1 cellular context compared by ENCODE assay signal in the genomic region with DNA sequence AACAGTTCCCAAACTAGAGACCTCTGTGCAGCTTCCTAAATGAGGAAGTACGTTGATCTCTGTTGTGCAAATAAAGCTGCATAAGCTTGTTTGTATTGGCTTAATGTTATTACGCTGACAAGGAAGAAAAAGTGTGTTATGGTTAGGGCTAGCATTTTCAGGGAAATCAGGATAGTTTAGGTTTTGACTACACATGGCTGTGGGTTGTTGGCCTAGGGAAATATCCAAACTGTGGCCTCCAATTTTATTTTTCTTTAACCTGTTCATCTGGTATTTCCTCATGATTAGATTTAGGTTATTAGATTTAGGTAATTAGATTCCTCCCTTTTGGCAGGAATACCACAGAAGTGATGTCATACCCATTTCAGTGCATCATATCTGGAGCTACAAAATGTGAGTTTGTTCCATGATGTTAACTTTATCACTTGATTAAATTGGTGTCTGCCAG.
TF ChIP-seq lines count a peak whose summit lies in the region.

No MANE protein-coding gene starts in this region.

TF ChIP-seq in GM23338, 12 proteins besides CTCF, POLR2A, EP300 and RAD21 (continued from another document):
- TF ChIP-seq, protein P1, sequence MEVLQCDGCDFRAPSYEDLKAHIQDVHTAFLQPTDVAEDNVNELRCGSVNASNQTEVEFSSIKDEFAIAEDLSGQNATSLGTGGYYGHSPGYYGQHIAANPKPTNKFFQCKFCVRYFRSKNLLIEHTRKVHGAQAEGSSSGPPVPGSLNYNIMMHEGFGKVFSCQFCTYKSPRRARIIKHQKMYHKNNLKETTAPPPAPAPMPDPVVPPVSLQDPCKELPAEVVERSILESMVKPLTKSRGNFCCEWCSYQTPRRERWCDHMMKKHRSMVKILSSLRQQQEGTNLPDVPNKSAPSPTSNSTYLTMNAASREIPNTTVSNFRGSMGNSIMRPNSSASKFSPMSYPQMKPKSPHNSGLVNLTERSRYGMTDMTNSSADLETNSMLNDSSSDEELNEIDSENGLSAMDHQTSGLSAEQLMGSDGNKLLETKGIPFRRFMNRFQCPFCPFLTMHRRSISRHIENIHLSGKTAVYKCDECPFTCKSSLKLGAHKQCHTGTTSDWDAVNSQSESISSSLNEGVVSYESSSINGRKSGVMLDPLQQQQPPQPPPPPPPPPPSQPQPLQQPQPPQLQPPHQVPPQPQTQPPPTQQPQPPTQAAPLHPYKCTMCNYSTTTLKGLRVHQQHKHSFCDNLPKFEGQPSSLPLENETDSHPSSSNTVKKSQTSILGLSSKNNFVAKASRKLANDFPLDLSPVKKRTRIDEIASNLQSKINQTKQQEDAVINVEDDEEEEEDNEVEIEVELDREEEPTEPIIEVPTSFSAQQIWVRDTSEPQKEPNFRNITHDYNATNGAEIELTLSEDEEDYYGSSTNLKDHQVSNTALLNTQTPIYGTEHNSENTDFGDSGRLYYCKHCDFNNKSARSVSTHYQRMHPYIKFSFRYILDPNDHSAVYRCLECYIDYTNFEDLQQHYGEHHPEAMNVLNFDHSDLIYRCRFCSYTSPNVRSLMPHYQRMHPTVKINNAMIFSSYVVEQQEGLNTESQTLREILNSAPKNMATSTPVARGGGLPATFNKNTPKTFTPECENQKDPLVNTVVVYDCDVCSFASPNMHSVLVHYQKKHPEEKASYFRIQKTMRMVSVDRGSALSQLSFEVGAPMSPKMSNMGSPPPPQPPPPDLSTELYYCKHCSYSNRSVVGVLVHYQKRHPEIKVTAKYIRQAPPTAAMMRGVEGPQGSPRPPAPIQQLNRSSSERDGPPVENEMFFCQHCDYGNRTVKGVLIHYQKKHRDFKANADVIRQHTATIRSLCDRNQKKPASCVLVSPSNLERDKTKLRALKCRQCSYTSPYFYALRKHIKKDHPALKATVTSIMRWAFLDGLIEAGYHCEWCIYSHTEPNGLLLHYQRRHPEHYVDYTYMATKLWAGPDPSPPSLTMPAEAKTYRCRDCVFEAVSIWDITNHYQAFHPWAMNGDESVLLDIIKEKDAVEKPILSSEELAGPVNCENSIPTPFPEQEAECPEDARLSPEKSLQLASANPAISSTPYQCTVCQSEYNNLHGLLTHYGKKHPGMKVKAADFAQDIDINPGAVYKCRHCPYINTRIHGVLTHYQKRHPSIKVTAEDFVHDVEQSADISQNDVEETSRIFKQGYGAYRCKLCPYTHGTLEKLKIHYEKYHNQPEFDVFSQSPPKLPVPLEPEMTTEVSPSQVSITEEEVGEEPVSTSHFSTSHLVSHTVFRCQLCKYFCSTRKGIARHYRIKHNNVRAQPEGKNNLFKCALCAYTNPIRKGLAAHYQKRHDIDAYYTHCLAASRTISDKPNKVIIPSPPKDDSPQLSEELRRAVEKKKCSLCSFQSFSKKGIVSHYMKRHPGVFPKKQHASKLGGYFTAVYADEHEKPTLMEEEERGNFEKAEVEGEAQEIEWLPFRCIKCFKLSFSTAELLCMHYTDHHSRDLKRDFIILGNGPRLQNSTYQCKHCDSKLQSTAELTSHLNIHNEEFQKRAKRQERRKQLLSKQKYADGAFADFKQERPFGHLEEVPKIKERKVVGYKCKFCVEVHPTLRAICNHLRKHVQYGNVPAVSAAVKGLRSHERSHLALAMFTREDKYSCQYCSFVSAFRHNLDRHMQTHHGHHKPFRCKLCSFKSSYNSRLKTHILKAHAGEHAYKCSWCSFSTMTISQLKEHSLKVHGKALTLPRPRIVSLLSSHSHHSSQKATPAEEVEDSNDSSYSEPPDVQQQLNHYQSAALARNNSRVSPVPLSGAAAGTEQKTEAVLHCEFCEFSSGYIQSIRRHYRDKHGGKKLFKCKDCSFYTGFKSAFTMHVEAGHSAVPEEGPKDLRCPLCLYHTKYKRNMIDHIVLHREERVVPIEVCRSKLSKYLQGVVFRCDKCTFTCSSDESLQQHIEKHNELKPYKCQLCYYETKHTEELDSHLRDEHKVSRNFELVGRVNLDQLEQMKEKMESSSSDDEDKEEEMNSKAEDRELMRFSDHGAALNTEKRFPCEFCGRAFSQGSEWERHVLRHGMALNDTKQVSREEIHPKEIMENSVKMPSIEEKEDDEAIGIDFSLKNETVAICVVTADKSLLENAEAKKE (CRISPR knock-in tag; IDR thresholded peaks at IDR 0.05): no peak
- TF ChIP-seq POLR2AphosphoS5 (IDR thresholded peaks at IDR 0.05; ENCODE audit: low read depth) (no peak), EZH2 (IDR thresholded peaks at IDR 0.05; ENCODE audit: low read depth, unreplicated experiment) (no peak), ZNF114 (CRISPR knock-in tag; IDR thresholded peaks at IDR 0.05) (no peak), CREB1 (CRISPR knock-in tag; IDR thresholded peaks at IDR 0.05; ENCODE audit: low read depth) (no peak)
TF ChIP-seq in GM23338: peak in this region for 0.
